In the genomic region with DNA sequence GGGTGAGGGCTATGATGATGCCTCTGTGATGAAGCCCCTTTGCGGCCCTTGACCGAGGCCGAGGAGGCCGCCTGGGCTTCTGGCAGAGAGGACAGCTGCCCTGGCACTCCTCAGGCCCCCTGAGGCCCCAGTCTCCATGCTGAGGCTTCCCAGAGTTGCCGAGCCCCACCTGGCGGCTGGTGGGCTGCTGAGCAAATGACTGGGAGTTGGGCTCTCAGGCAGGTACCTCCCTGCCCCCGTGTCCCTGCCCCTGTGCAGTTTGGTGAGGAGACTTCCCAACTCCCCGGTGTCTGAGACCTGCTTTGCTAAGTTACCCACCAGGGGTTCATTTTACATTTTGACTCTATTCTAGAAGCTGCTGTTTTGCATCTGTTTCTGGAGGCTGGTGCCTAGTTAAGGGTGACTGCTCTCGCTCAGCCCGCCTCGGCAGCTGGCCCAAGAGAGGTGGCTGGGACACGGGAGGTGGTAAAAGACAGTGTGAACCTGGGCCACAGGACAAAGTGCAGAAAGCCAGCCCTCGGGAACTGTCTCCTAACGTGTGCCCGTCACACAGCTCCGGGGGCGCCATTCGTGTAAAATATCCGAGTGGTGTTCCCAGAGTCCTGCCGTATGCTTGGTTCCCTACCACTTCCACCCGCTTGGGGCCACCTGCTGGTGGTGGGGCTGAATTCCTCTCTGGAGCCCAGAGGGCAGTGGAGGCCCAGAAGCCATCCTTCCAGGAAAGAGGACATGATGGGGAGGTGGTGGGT, we compare ENCODE assay signal across 2 cellular contexts.
TF ChIP-seq lines count a peak whose summit lies in the region.

No MANE protein-coding gene starts in this region.

TF ChIP-seq in HEK293T, 16 proteins besides CTCF, POLR2A, EP300 and RAD21 (continued from another document):
- TF ChIP-seq BHLHE40 (IDR thresholded peaks at IDR 0.05; ENCODE audit: borderline replicate concordance) (no peak), ARNT (IDR thresholded peaks at IDR 0.05) (no peak), SP1 (IDR thresholded peaks at IDR 0.05) (no peak), HDGF (IDR thresholded peaks at IDR 0.05; ENCODE audit: borderline replicate concordance) (no peak), FOXM1 (IDR thresholded peaks at IDR 0.05; ENCODE audit: borderline replicate concordance) (no peak), TARDBP (IDR thresholded peaks at IDR 0.05) (no peak), ELF4 (IDR thresholded peaks at IDR 0.05) (no peak), NFRKB (IDR thresholded peaks at IDR 0.05) (no peak), SUZ12 (IDR thresholded peaks at IDR 0.05) (no peak), L3MBTL2 (conservative IDR thresholded peaks at IDR 0.05) (no peak), FOXA1 (IDR thresholded peaks at IDR 0.05) (no peak), LEF1 (IDR thresholded peaks at IDR 0.05; ENCODE audit: borderline replicate concordance) (no peak)

TF ChIP-seq in liver, 16 proteins besides CTCF, POLR2A, EP300 and RAD21 (continued from another document):
- TF ChIP-seq SP1 (IDR thresholded peaks at IDR 0.05) (no peak), TAF1 (conservative IDR thresholded peaks at IDR 0.05) (no peak), FOXA1 (IDR thresholded peaks at IDR 0.05) (no peak), EGR1 (IDR thresholded peaks at IDR 0.05; ENCODE audit: low read depth in 2 of 2) (no peak), YY1 (IDR thresholded peaks at IDR 0.05) (no peak)
